Comparison of ENCODE assay signal across 26 cellular contexts in the genomic region with DNA sequence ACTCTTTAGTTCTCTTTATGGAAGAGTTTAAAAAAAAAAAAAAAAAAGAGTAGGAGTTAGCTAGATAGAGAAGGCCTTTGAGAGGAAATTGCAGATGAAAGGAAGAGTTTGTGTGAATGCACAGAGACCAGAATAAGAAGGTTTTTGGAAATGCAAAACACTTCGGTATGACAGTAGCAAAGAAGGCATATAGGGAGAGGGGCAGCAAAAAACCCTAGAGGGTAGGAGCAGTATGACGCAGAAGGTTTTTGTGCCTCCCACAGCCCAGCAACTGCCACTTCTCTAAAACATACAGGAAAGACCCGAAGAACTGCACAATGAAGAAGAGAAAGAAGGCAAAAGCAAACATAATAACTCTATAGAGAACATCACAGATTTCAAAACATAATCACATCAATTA.
"Had no signal": no experiment of that assay in that cellular context is flagged by ENCODE, and none has a peak within 500 bp of the region (broad histone marks: within the 10 kb centered on the region; RNA-seq: fewer than 3 reads in every experiment).

No MANE protein-coding gene starts in this region.

- DNase-seq: activated B cell treated with CpG ODN at 0.5 μM for 24 hours; activated CD4-positive, alpha-beta T cell treated with anti-CD3 and anti-CD28 coated beads for 36 hours; activated CD4-positive, alpha-beta T cell treated with anti-CD3 and anti-CD28 coated beads, Interleukin-2, amount 50 U/mL, for 4 hours; activated gamma-delta T cell; activated naive CD4-positive, alpha-beta T cell treated with anti-CD3 and anti-CD28 coated beads, Interleukin-2, amount 50 U/mL, for 16 hours; dorsolateral prefrontal cortex; effector memory CD8-positive, alpha-beta T cell; esophagus squamous epithelium; gastrocnemius medialis; head of caudate nucleus; hypothalamus; midbrain; right cardiac atrium; stimulated activated CD4-positive, alpha-beta T cell treated with anti-CD3 and anti-CD28 coated beads, Interleukin-4, amount 100 ng/mL, for 24 hours; stomach; T-helper 1 cell had no signal

- H3K27ac ChIP-seq: breast epithelium, esophagus squamous epithelium, gastrocnemius medialis, parathyroid adenoma, stomach, suprapubic skin, tibial nerve had no signal

- H3K36me3 ChIP-seq: breast epithelium, esophagus squamous epithelium, gastrocnemius medialis, stomach, suprapubic skin, tibial nerve had no signal

- H3K4me3 Mint-ChIP-seq: activated B cell treated with CpG ODN at 0.5 μM for 24 hours; activated CD4-positive, alpha-beta T cell treated with anti-CD3 and anti-CD28 coated beads for 36 hours; activated T-helper 1 cell treated with anti-CD3 and anti-CD28 coated beads, Interleukin-12 subunit alpha, Interleukin-12 subunit beta, Interleukin-2, Interleukin-4 antibody, amounts not matched to agents 30 ng/mL and 10 ng/mL and 1 ng/mL, durations not matched to agents 14 hours and 24 hours and 36 hours; central memory CD8-positive, alpha-beta T cell; effector memory CD8-positive, alpha-beta T cell; nephron had no signal

- ATAC-seq: activated CD4-positive, alpha-beta T cell treated with anti-CD3 and anti-CD28 coated beads for 36 hours; effector memory CD8-positive, alpha-beta T cell; gastrocnemius medialis; right cardiac atrium had no signal

- H3K9me3 ChIP-seq: breast epithelium, esophagus squamous epithelium, gastrocnemius medialis, stomach, suprapubic skin, tibial nerve had no signal

- FAIRE-seq: colon, TTC549, urothelium cell line had no signal

- H3K79me2 ChIP-seq: parathyroid adenoma had no signal

- H2AFZ ChIP-seq: parathyroid adenoma had no signal

- H3K4me1 ChIP-seq: breast epithelium, esophagus squamous epithelium, gastrocnemius medialis, parathyroid adenoma, stomach, suprapubic skin, tibial nerve had no signal

- H3K27ac Mint-ChIP-seq: activated B cell treated with CpG ODN at 0.5 μM for 24 hours; activated CD4-positive, alpha-beta T cell treated with anti-CD3 and anti-CD28 coated beads for 36 hours; activated T-helper 1 cell treated with anti-CD3 and anti-CD28 coated beads, Interleukin-12 subunit alpha, Interleukin-12 subunit beta, Interleukin-2, Interleukin-4 antibody, amounts not matched to agents 30 ng/mL and 10 ng/mL and 1 ng/mL, durations not matched to agents 14 hours and 24 hours and 36 hours; effector memory CD8-positive, alpha-beta T cell; nephron had no signal

- H3K9ac ChIP-seq: parathyroid adenoma had no signal

- H3K4me1 Mint-ChIP-seq: activated B cell treated with CpG ODN at 0.5 μM for 24 hours; central memory CD8-positive, alpha-beta T cell had no signal

- H3K4me3 ChIP-seq: breast epithelium, dorsolateral prefrontal cortex, esophagus squamous epithelium, gastrocnemius medialis, stomach, suprapubic skin, tibial nerve had no signal

- H3K9me3 Mint-ChIP-seq: activated B cell treated with CpG ODN at 0.5 μM for 24 hours; activated T-helper 1 cell treated with anti-CD3 and anti-CD28 coated beads, Interleukin-12 subunit alpha, Interleukin-12 subunit beta, Interleukin-2, Interleukin-4 antibody, amounts not matched to agents 30 ng/mL and 10 ng/mL and 1 ng/mL, durations not matched to agents 14 hours and 24 hours and 36 hours; central memory CD8-positive, alpha-beta T cell; effector memory CD8-positive, alpha-beta T cell; nephron had no signal

- H3K27me3 ChIP-seq: breast epithelium, dorsolateral prefrontal cortex, esophagus squamous epithelium, gastrocnemius medialis, suprapubic skin, tibial nerve had no signal
